Comparison of ENCODE assay signal across 14 cellular contexts in the genomic region with DNA sequence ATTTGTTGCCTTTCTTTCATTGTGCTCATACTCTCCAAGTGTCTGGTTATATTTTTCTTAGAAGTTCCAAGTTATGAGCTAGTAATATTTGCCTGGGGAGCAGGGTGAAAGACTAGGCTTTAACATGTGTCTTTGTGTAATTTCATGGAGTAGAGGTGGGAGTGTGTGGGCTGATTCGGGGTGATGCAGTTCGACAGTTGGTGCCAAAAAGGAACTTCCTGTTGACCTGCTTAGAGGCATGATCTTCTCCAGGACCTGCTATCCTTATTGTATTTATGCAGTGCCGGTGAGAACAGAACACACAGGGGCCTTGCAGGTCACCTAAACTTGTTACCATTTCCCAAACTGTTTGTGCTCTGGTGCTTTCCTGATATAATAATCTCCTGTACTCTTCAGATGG. TPM values are rescaled to one million over a fixed set of nuclear protein-coding genes. Genes with fewer than 3 reads are reported as not detected.
DNase-seq lines count a peak whose midpoint lies in the region; ATAC-seq, FAIRE-seq and TF ChIP-seq lines count a peak whose summit lies in the region.
"Had no signal": no experiment of that assay in that cellular context is flagged by ENCODE, and none has a peak within 500 bp of the region (broad histone marks: within the 10 kb centered on the region; RNA-seq: fewer than 3 reads in every experiment).

No MANE protein-coding gene starts in this region.

- H2AFZ ChIP-seq in GM12878 (ENCODE audit: control insufficient read depth, low read depth, low read length): peak overlapping the region; percentile 6; the same call in 1 of the 2 replicates

- no peak for TF ChIP-seq EP300 in GM12878 (IDR thresholded peaks at IDR 0.05; ENCODE audit: borderline replicate concordance in 1 of 2, control insufficient read depth in 1 of 2, low read depth in 2 of 2, low read length in 2 of 2)

- H3K9me2 ChIP-seq in DOHH2 (replicated peaks; ENCODE audit: control insufficient read depth, low read length): no peaks in the 10 kb centered on the region

- TF ChIP-seq POLR2A in GM12878 (IDR thresholded peaks at IDR 0.05; ENCODE audit: low read depth, low read length): no peak

- H3K27ac Mint-ChIP-seq in nephron progenitor cell: peak overlapping the region; percentile 7

- WGBS in GM12878 (ENCODE audit: insufficient coverage, insufficient replicate concordance, low lambda C conversion rate, missing lambda C conversion rate): 20% methylated on average over 3 of the region's 3 CpGs

- peaks cover 100% of the 10 kb centered on the region for H3K79me2 ChIP-seq in DOHH2 (ENCODE audit: control insufficient read depth, low read length)
- H3K79me2 ChIP-seq in GM12878 (ENCODE audit: control insufficient read depth, insufficient read depth, low read length): no peaks in the 10 kb centered on the region

- H3K36me3 ChIP-seq in DOHH2 (ENCODE audit: control insufficient read depth, low read length) (peaks cover 94% of the 10 kb centered on the region), GM12878 (ENCODE audit: control insufficient read depth in 2 of 2, insufficient read depth in 2 of 2, low read length in 1 of 2) (no peaks in the 10 kb centered on the region)

- H3K9me3 ChIP-seq in DOHH2 (ENCODE audit: control insufficient read depth, insufficient read depth, low read length): no peaks in the 10 kb centered on the region
- no peaks in the 10 kb centered on the region for H3K9me3 ChIP-seq in GM12878 (replicated peaks; ENCODE audit: control insufficient read depth, insufficient read depth, low read length)
- H3K9me3 ChIP-seq: transverse colon had no signal

- peaks cover 23% of the 10 kb centered on the region for H4K20me1 ChIP-seq in DOHH2 (ENCODE audit: control insufficient read depth, insufficient read depth, low read depth, low read length)
- H4K20me1 ChIP-seq in GM12878 (ENCODE audit: control insufficient read depth, insufficient read depth): no peaks in the 10 kb centered on the region

- intact Hi-C loops in GM12878 (cut with micrococcal nuclease; ENCODE audit: unreplicated experiment): no loop called here

- peaks cover 48% of the 10 kb centered on the region for H3K36me3 Mint-ChIP-seq in nephron progenitor cell (ENCODE audit: low read depth)

- peaks cover 6% of the 10 kb centered on the region; the same call in 1 of the 2 replicates for H3F3A ChIP-seq in DOHH2 (ENCODE audit: control insufficient read depth, insufficient read depth)

- H3K9me3 Mint-ChIP-seq in nephron progenitor cell: no peaks in the 10 kb centered on the region
- H3K9me3 Mint-ChIP-seq: nephron had no signal

- peaks cover 5% of the 10 kb centered on the region for H3K4me1 Mint-ChIP-seq in nephron progenitor cell
- H3K4me1 Mint-ChIP-seq: nephron had no signal

- ATAC-seq in GM12878 (no peak), GM19023 (IDR thresholded peaks at IDR 0.05; ENCODE audit: unreplicated experiment) (no peak)

- POLR2A ChIA-PET in GM12878 (lab: Charles Lee): no interaction called here

- H3K27ac ChIP-seq in DOHH2 (ENCODE audit: low read depth, low read length) (peak overlapping the region; percentile 2; the same call in 1 of the 2 replicates), GM12878 (ENCODE audit: control insufficient read depth, insufficient read depth) (no peak overlapping the region)
- H3K27ac ChIP-seq: coronary artery, transverse colon had no signal

- CTCF ChIA-PET in GM12878 (lab: Yijun Ruan, JAX): no interaction called here

- FAIRE-seq in GM12878 (lab: Jason Lieb, UNC): no peak

- no peaks in the 10 kb centered on the region for H3K27me3 ChIP-seq in DOHH2 (ENCODE audit: control insufficient read depth, low read length)
- H3K27me3 ChIP-seq in GM12878 (replicated peaks in 1 of 2; ENCODE audit: control insufficient read depth in 2 of 2, insufficient read depth in 2 of 2, low read length in 1 of 2): no peaks in the 10 kb centered on the region
- H3K27me3 ChIP-seq: transverse colon had no signal

- H3K27me3 Mint-ChIP-seq in nephron progenitor cell (ENCODE audit: low read depth, poor library complexity): no peaks in the 10 kb centered on the region

- H3K4me2 ChIP-seq in DOHH2 (ENCODE audit: low read length): peak overlapping the region; percentile 48
- H3K4me2 ChIP-seq in GM12878 (ENCODE audit: control insufficient read depth, insufficient read depth): no peak overlapping the region

- RAD21 ChIA-PET in GM12878 (lab: Charles Lee; ENCODE audit: unreplicated experiment): no interaction called here

- H3K4me1 ChIP-seq in DOHH2 (ENCODE audit: control insufficient read depth, low read length) (peaks cover 53% of the 10 kb centered on the region), GM12878 (ENCODE audit: control insufficient read depth, insufficient read depth, low read length) (peaks cover 11% of the 10 kb centered on the region; the same call in 1 of the 2 replicates)

- H3K4me3 ChIP-seq in DOHH2 (ENCODE audit: low read length) (peak overlapping the region; percentile 13; the same call in 1 of the 2 replicates), GM12878 (no peak overlapping the region)
- H3K4me3 ChIP-seq: coronary artery, transverse colon had no signal

- TF ChIP-seq CTCF in DOHH2 (IDR thresholded peaks at IDR 0.05; ENCODE audit: low read depth, low read length, poor library complexity, severe bottlenecking) (no peak), GM12878 (IDR thresholded peaks at IDR 0.05 in 2 of 3, conservative IDR thresholded peaks at IDR 0.05 in 1 of 3; ENCODE audit: control insufficient read depth in 2 of 3, extremely low read depth in 1 of 3, insufficient read depth in 1 of 3, low read depth in 3 of 3, low read length in 3 of 3) (no peak), nephron progenitor cell (IDR thresholded peaks at IDR 0.05) (no peak)

- SMC1A ChIA-PET in GM12878 (lab: Charles Lee; ENCODE audit: uncharacterized antibody, unreplicated experiment): no interaction called here

- peak; percentile 0 for DNase-seq in NCI-H69 (lab: John Stamatoyannopoulos, UW)
- no peak for DNase-seq in GM12878 (ENCODE audit: low read depth, low spot score)
- no peak for DNase-seq in nephron progenitor cell
- DNase-seq in NOMO-1 treated with dmso at 0.1 percent for 144 hours (lab: John Stamatoyannopoulos, UW; ENCODE audit: unreplicated experiment): no peak
- DNase-seq in iPS-NIHi11 (ENCODE audit: low spot score): no peak
- no peak for DNase-seq in activated CD8-positive, alpha-beta memory T cell treated with anti-CD3 and anti-CD28 coated beads, Interleukin-2, amount 50 U/mL, for 4 hours
- DNase-seq: DMS153; NCI-H1417; stimulated activated CD4-positive, alpha-beta T cell treated with anti-CD3 and anti-CD28 coated beads, Interleukin-4, amount 100 ng/mL, for 4 hours; transverse colon had no signal

- BruUV-seq in GM12878 (replicated peaks; lab: Mats Ljungman, UMichigan): no TSS peak

- no peak for TF ChIP-seq RAD21 in GM12878 (IDR thresholded peaks at IDR 0.05; ENCODE audit: insufficient read depth, low read depth, low read length)

- no peak overlapping the region for H3K4me3 Mint-ChIP-seq in nephron progenitor cell
- H3K4me3 Mint-ChIP-seq: nephron had no signal

- H3K9ac ChIP-seq in GM12878 (ENCODE audit: control insufficient read depth, insufficient read depth, low read length): no peak overlapping the region

- in situ Hi-C loops in GM12878 (cut with MboI): no loop called here

TF ChIP-seq in GM12878, 131 proteins besides CTCF, POLR2A, EP300 and RAD21:
- TF ChIP-seq ZNF217 (IDR thresholded peaks at IDR 0.05) (no peak), CHD2 (IDR thresholded peaks at IDR 0.05; ENCODE audit: borderline replicate concordance, low read depth, low read length) (no peak), WRNIP1 (IDR thresholded peaks at IDR 0.05; ENCODE audit: borderline replicate concordance, low read depth, low read length) (no peak), SREBF2 (IDR thresholded peaks at IDR 0.05; ENCODE audit: low read length) (no peak), FOXK2 (IDR thresholded peaks at IDR 0.05) (no peak), CEBPB (IDR thresholded peaks at IDR 0.05; ENCODE audit: borderline replicate concordance in 1 of 2, low read depth in 2 of 2, low read length in 2 of 2) (no peak), SRF (IDR thresholded peaks at IDR 0.05; ENCODE audit: low read depth in 2 of 2, low read length in 2 of 2) (0 out of 4 replicates have a peak, but pooled peaks of 1 of the 2 experiments have one; percentile 40), PML (IDR thresholded peaks at IDR 0.05; ENCODE audit: low read length) (no peak)

RNA-seq across cellular contexts. Expression of gene USP53, which starts 21.2 kb away (rescaled TPM):
- total RNA-seq in GM12878 (2013; cell fraction: nucleolus; rRNA removed): 7.4 and 7.5 TPM in 2 replicates
- total RNA-seq in GM12878 (2014; rRNA removed) (2.8 and 2.9 TPM in 2 replicates), GM12878 (2014; rRNA removed; fragmentation: Illumina TruSeq; extraction: Trizol) (3.6 and 4.0 TPM in 2 replicates), GM12878 (2021) (2.5 and 2.9 TPM in 2 replicates)
- polyA plus RNA-seq in GM12878 (2011; ENCODE audit: low read depth): 2.4 TPM
- polyA plus RNA-seq in GM12878 (2011; rRNA removed) (0.23 and 0.43 TPM in 2 replicates), GM12878 (2014; fragmentation: Illumina TruSeq; extraction: Trizol) (4.0 and 4.2 TPM in 2 replicates), GM12878 (2014; fragmentation: Nextera tagmentation; extraction: Ambion mirVana) (1 to 10 TPM in 1 of 2 experiments, under 1 TPM in 1; 0.63 to 1.1 TPM), GM12878 (2014; rRNA removed) (2.2 and 3.0 TPM in 2 replicates), GM12878 (2016; fragmentation: Nextera tagmentation; extraction: Ambion mirVana) (1 to 10 TPM; 3.0 to 3.7 TPM)
- 0.07 and 0.09 TPM in 2 replicates for polyA plus RNA-seq in GM12878 (2011; cell fraction: cytosol; rRNA removed)
- polyA plus RNA-seq in GM12878 (2011; cell fraction: nucleus; rRNA removed): 0.22 and 0.32 TPM in 2 replicates
- polyA plus RNA-seq in GM12878 (2012): 2.3 and 2.7 TPM in 2 replicates
- polyA minus RNA-seq in GM12878 (2011; rRNA and poly(A)+ RNA removed): 0.07 and 0.15 TPM in 2 replicates
- 0.83 TPM in 1 of 2 replicates, not detected in the other for polyA minus RNA-seq in GM12878 (2011; cell fraction: cytosol; rRNA and poly(A)+ RNA removed)
- polyA minus RNA-seq in GM12878 (2011; cell fraction: nucleus; rRNA and poly(A)+ RNA removed): 0.12 and 0.38 TPM in 2 replicates
